Comparison of ENCODE assay signal across 9 cellular contexts in the genomic region with DNA sequence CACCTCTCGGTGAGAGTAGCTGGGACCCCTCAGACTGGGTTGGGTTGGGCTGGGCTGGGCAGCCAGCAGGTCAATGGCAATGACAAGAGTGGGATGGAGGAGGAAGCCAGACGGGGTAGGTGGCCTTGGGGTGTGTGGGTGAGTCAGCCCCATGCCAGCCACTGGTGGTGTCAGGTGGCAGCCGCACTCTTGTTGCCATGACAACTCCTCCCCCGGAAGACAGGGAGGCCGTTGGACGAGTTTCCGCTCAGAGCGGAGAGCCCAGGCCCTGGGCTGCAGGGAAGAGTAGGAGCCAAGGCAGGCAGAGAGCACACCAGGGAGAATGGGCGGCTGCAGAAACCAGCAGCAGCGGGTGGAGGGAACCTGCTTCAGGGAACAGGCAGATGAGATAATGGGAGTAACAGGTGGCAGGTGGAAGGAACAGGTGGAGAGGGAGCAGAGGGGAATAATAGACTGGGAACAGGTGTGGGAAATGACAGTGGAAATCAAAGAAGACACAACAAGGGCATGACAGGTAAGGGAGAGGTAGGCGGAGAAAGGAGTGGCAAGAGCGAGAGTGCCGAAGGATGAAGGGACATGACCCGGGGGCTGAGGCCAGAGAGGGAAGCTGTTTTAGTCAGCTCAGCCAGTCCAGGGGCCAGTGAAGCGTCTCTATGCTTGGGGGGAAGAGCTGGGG. TPM values are rescaled to one million over a fixed set of nuclear protein-coding genes. Genes with fewer than 3 reads are reported as not detected.
DNase-seq lines count a peak whose midpoint lies in the region; ATAC-seq and TF ChIP-seq lines count a peak whose summit lies in the region.
"Had no signal": no experiment of that assay in that cellular context is flagged by ENCODE, and none has a peak within 500 bp of the region (broad histone marks: within the 10 kb centered on the region; RNA-seq: fewer than 3 reads in every experiment).

No MANE protein-coding gene starts in this region.

- H3K4me3 ChIP-seq in PC-9 = peak overlapping the region; percentile 39; the same call in 1 of the 2 replicates
- H3K4me3 ChIP-seq in naive thymus-derived CD4-positive, alpha-beta T cell (ENCODE audit: low read length) = no peak overlapping the region

- peak overlapping the region in 1 of 10 donors; percentile 25 for H3K4me3 Mint-ChIP-seq in naive thymus-derived CD4-positive, alpha-beta T cell
- H3K4me3 Mint-ChIP-seq: CD4-positive, alpha-beta T cell had no signal

- intact Hi-C loops in PC-9 (cut with micrococcal nuclease; ENCODE audit: unreplicated experiment) = loop anchor here (1.0 kb wide), 2 partner anchors 11 to 24 kb away; a partner anchor contains a TSS
- intact Hi-C loops in naive thymus-derived CD4-positive, alpha-beta T cell (cut with micrococcal nuclease) = no loop called here

- peaks cover 0 to 10% (median 4%) of the 10 kb centered on the region in 7 donors for H3K4me1 Mint-ChIP-seq in naive thymus-derived CD4-positive, alpha-beta T cell

- no peaks in the 10 kb centered on the region for H3K9me2 ChIP-seq in PC-9 (ENCODE audit: insufficient read depth)

- H3K36me3 Mint-ChIP-seq in naive thymus-derived CD4-positive, alpha-beta T cell = no peaks in the 10 kb centered on the region

- no TSS peak for BruUV-seq in PC-9 (replicated peaks; lab: Mats Ljungman, UMichigan)

- ATAC-seq in naive thymus-derived CD4-positive, alpha-beta T cell = peak; percentile 48

- H2AFZ ChIP-seq in PC-9 = peak overlapping the region; percentile 82

- CTCF ChIA-PET in PC-9 (lab: Charles Lee) = interaction anchor here (0.6 kb wide), 1 partner anchor 166 kb away, joined by 8 read pairs; no protein-coding TSS in a partner anchor
- CTCF ChIA-PET in naive thymus-derived CD4-positive, alpha-beta T cell (lab: Charles Lee) = no interaction called here

- peaks cover 61% of the 10 kb centered on the region for H3K4me1 ChIP-seq in PC-9 (replicated peaks; ENCODE audit: insufficient read depth)
- H3K4me1 ChIP-seq in naive thymus-derived CD4-positive, alpha-beta T cell (ENCODE audit: control insufficient read depth in 2 of 2, insufficient read depth in 2 of 2, low read length in 2 of 2) = no peaks in the 10 kb centered on the region

- POLR2A ChIA-PET in PC-9 (lab: Charles Lee; ENCODE audit: unreplicated experiment) = interaction anchor here (0.6 kb wide), 1 partner anchor 356 kb away, joined by 3 read pairs; no protein-coding TSS in a partner anchor
- POLR2A ChIA-PET in naive thymus-derived CD4-positive, alpha-beta T cell (lab: Charles Lee) = interaction anchor here (0.5 kb wide), 1 partner anchor 28 kb away, joined by 3 read pairs; no protein-coding TSS in a partner anchor

- H3K4me2 ChIP-seq in PC-9 = peak overlapping the region; percentile 80

- no peaks in the 10 kb centered on the region for H3K36me3 ChIP-seq in PC-9 (ENCODE audit: low read depth)
- no peaks in the 10 kb centered on the region for H3K36me3 ChIP-seq in naive thymus-derived CD4-positive, alpha-beta T cell (ENCODE audit: control insufficient read depth in 2 of 3, insufficient read depth in 3 of 3, low read length in 3 of 3)

- H3K27me3 ChIP-seq in PC-9 (ENCODE audit: insufficient read depth, low read depth) = no peaks in the 10 kb centered on the region
- no peaks in the 10 kb centered on the region for H3K27me3 ChIP-seq in naive thymus-derived CD4-positive, alpha-beta T cell (ENCODE audit: control insufficient read depth in 2 of 2, insufficient read depth in 2 of 2, low read length in 2 of 2)

- peaks cover 13 to 58% (median 36%) of the 10 kb centered on the region in 5 donors for H3K27me3 Mint-ChIP-seq in naive thymus-derived CD4-positive, alpha-beta T cell

- peak overlapping the region; percentile 59 for H3K27ac ChIP-seq in PC-9
- no peak overlapping the region for H3K27ac ChIP-seq in naive thymus-derived CD4-positive, alpha-beta T cell (ENCODE audit: low read depth, low read length)

- H3K27ac Mint-ChIP-seq in naive thymus-derived CD4-positive, alpha-beta T cell = peak overlapping the region in 4 of 9 donors; percentile 56 to 72 (median 64)
- H3K27ac Mint-ChIP-seq: CD4-positive, alpha-beta T cell had no signal

- H3K9me3 Mint-ChIP-seq in naive thymus-derived CD4-positive, alpha-beta T cell = peaks cover 0 to 2% (median 0%) of the 10 kb centered on the region in 11 donors
- H3K9me3 Mint-ChIP-seq: CD4-positive, alpha-beta T cell had no signal

- 0 out of 2 replicates have a peak, but pooled peaks cover 6% of the 10 kb centered on the region for H3K79me2 ChIP-seq in PC-9 (ENCODE audit: low read depth)

- DNase-seq in activated gamma-delta T cell treated with Interleukin-2 at 50 U/mL for 16 hours (peak; percentile 36), activated gamma-delta T cell (lab: John Stamatoyannopoulos, UW) (no peak), PC-9 (peak; percentile 97 to 98), GOT3 (lab: John Stamatoyannopoulos, UW) (no peak), NCI-H1694 (lab: John Stamatoyannopoulos, UW) (no peak)
- DNase-seq in central memory CD4-positive, alpha-beta T cell = peak; percentile 3
- peak in 1 of 9 donors; percentile 43 for DNase-seq in naive thymus-derived CD4-positive, alpha-beta T cell
- DNase-seq in effector CD8-positive, alpha-beta T cell (lab: John Stamatoyannopoulos, UW) = no peak

- peaks cover 33% of the 10 kb centered on the region for H3F3A ChIP-seq in PC-9 (ENCODE audit: insufficient read depth, low read depth)

- no peaks in the 10 kb centered on the region for H3K9me3 ChIP-seq in PC-9 (ENCODE audit: insufficient read depth, low read depth)
- H3K9me3 ChIP-seq in naive thymus-derived CD4-positive, alpha-beta T cell (ENCODE audit: control insufficient read depth in 2 of 3, low read length in 3 of 3) = no peaks in the 10 kb centered on the region

- H4K20me1 ChIP-seq in PC-9 (ENCODE audit: insufficient read depth) = no peaks in the 10 kb centered on the region

- no peak for TF ChIP-seq CTCF in PC-9 (conservative IDR thresholded peaks at IDR 0.05)

RNA-seq across cellular contexts. Expression of gene SPTBN2, which starts 8.7 kb away (rescaled TPM):
- 51.0 and 66.8 TPM in 2 replicates for total RNA-seq in PC-9 (2021)
- under 1 TPM in 3 of 5 experiments, not detected in 2; 0.02 to 0.98 (median 0.03) TPM for total RNA-seq in naive thymus-derived CD4-positive, alpha-beta T cell
- polyA plus RNA-seq in naive thymus-derived CD4-positive, alpha-beta T cell = under 1 TPM in 1 of 2 donors, not detected in 1; 0.22 TPM
- total RNA-seq: CD4-positive, alpha-beta T cell had no signal

RNA-seq across cellular contexts. Expression of gene RBM4B, which starts 42.7 kb away (rescaled TPM):
- 17.8 and 24.8 TPM in 2 replicates for total RNA-seq in PC-9 (2021)
- 10 to 100 TPM in 4 of 5 experiments, 1 to 10 TPM in 1; 9.8 to 27.2 (median 19.7) TPM for total RNA-seq in naive thymus-derived CD4-positive, alpha-beta T cell
- polyA plus RNA-seq in naive thymus-derived CD4-positive, alpha-beta T cell = 10 to 100 TPM; 12.3 to 23.3 TPM

Comparison
In these comparisons a context has a peak if more than half of its experiments do, and no peak if none do; other contexts are left out.
1. DNase-seq: peak in activated gamma-delta T cell treated with Interleukin-2 at 50 U/mL for 16 hours (single experiment), PC-9 (2 of 2) and central memory CD4-positive, alpha-beta T cell (single experiment); none in activated gamma-delta T cell (single experiment), effector CD8-positive, alpha-beta T cell (single experiment), GOT3 (single experiment) and NCI-H1694 (single experiment).
2. RNA of gene SPTBN2, which starts 8.7 kb away (total RNA-seq): 51.0 to 66.8 TPM in PC-9; 0.02 to 0.98 TPM in naive thymus-derived CD4-positive, alpha-beta T cell; every median in the first group is over 10 times any median in the second.